In genomic region chr3:42505203-42505848, GRCh38 we compare ENCODE assay signal across 14 cellular contexts. TPM values are rescaled to one million over a fixed set of nuclear protein-coding genes. Genes with fewer than 3 reads are reported as not detected.
DNase-seq lines count a peak whose midpoint lies in the region; ATAC-seq and TF ChIP-seq lines count a peak whose summit lies in the region.
"Had no signal": no experiment of that assay in that cellular context is flagged by ENCODE, and none has a peak within 500 bp of the region (broad histone marks: within the 10 kb centered on the region; RNA-seq: fewer than 3 reads in every experiment).

No MANE protein-coding gene starts in this region.

- H3K36me3 Mint-ChIP-seq in effector memory CD8-positive, alpha-beta T cell (ENCODE audit: insufficient read depth): peaks cover 4% of the 10 kb centered on the region

- H3K27me3 Mint-ChIP-seq in effector memory CD8-positive, alpha-beta T cell: peaks cover 20 to 47% of the 10 kb centered on the region in 2 donors

- H3K27ac Mint-ChIP-seq in effector memory CD8-positive, alpha-beta T cell: peak overlapping the region in 1 of 2 donors; percentile 53
- H3K27ac Mint-ChIP-seq: activated CD4-positive, alpha-beta T cell treated with anti-CD3 and anti-CD28 coated beads, Interleukin-2, amount 10 ng/mL, durations not matched to agents 24 days and 14 days; T-helper 1 cell treated with Interleukin-12 subunit alpha and Interleukin-12 subunit beta and Interleukin-4 antibody, amounts not matched to agents 30 μg/mL and 1 μg/mL, for 36 hours had no signal

- no peaks in the 10 kb centered on the region for H3K9me3 Mint-ChIP-seq in effector memory CD8-positive, alpha-beta T cell
- H3K9me3 Mint-ChIP-seq: activated CD4-positive, alpha-beta T cell treated with anti-CD3 and anti-CD28 coated beads, Interleukin-2, amount 10 ng/mL, durations not matched to agents 24 days and 14 days; T-helper 1 cell treated with Interleukin-12 subunit alpha and Interleukin-12 subunit beta and Interleukin-4 antibody, amounts not matched to agents 30 μg/mL and 1 μg/mL, for 36 hours had no signal

- no peaks in the 10 kb centered on the region for H3K27me3 ChIP-seq in Peyer's patch
- no peaks in the 10 kb centered on the region for H3K27me3 ChIP-seq in right lobe of liver

- H3K27ac ChIP-seq in Peyer's patch (peak overlapping the region in 3 of 4 donors; percentile 69 to 95 (median 89)), right lobe of liver (no peak overlapping the region)

- TF ChIP-seq POLR2A in Peyer's patch (IDR thresholded peaks at IDR 0.05) (peak; percentile 45 to 80), right lobe of liver (IDR thresholded peaks at IDR 0.05) (no peak)

- peak in 2 of 3 donors; percentile 79 to 81 for DNase-seq in Peyer's patch
- DNase-seq in activated CD8-positive, alpha-beta memory T cell treated with anti-CD3 and anti-CD28 coated beads for 24 hours: peak; percentile 54
- DNase-seq in right lobe of liver: peak in 2 of 3 donors; percentile 35 to 39
- DNase-seq in stimulated activated CD8-positive, alpha-beta memory T cell treated with anti-CD3 and anti-CD28 coated beads, Interleukin-4, amount 100 ng/mL, for 48 hours: peak; percentile 20
- no peak for DNase-seq in occipital lobe (lab: John Stamatoyannopoulos, UW)
- DNase-seq in effector memory CD8-positive, alpha-beta T cell: no peak
- DNase-seq: activated CD4-positive, alpha-beta T cell treated with anti-CD3 and anti-CD28 coated beads, Interleukin-2, amount 10 ng/mL, durations not matched to agents 24 days and 14 days; DMS53; esophagus squamous epithelium; KG1; NCI-H1105 treated with DMSO at 0.1 percent for 48 hours had no signal

- H3K4me3 ChIP-seq in Peyer's patch: peak overlapping the region in 2 of 4 donors; percentile 26 to 30
- peak overlapping the region in 1 of 3 donors; percentile 14 for H3K4me3 ChIP-seq in right lobe of liver
- H3K4me3 ChIP-seq: esophagus squamous epithelium, heart left ventricle had no signal

- WGBS in right lobe of liver (ENCODE audit: insufficient coverage, low coverage, low lambda C conversion rate, missing lambda C conversion rate): 60% methylated on average over 1 of the region's 6 CpGs

- H3K4me1 ChIP-seq in Peyer's patch (peaks cover 0 to 70% (median 19%) of the 10 kb centered on the region in 4 donors), right lobe of liver (peaks cover 0 to 10% (median 5%) of the 10 kb centered on the region in 4 donors)

- H3K36me3 ChIP-seq in Peyer's patch: no peaks in the 10 kb centered on the region
- no peaks in the 10 kb centered on the region for H3K36me3 ChIP-seq in right lobe of liver
- H3K36me3 ChIP-seq: esophagus squamous epithelium, heart left ventricle had no signal

- intact Hi-C loops in right lobe of liver (cut with DNase I): no loop called here

- ATAC-seq in right lobe of liver: no peak
- no peak for ATAC-seq in GM18861 (IDR thresholded peaks at IDR 0.05; ENCODE audit: unreplicated experiment)
- ATAC-seq in effector memory CD8-positive, alpha-beta T cell (replicated peaks): no peak
- ATAC-seq: heart left ventricle had no signal

- H3K4me1 Mint-ChIP-seq in effector memory CD8-positive, alpha-beta T cell (ENCODE audit: low read depth in 2 of 2): peaks cover 6 to 34% of the 10 kb centered on the region in 2 donors

- H3K9me3 ChIP-seq in Peyer's patch (no peaks in the 10 kb centered on the region), right lobe of liver (no peaks in the 10 kb centered on the region)
- H3K9me3 ChIP-seq: esophagus squamous epithelium, heart left ventricle had no signal

- TF ChIP-seq CTCF in Peyer's patch (IDR thresholded peaks at IDR 0.05) (no peak), right lobe of liver (IDR thresholded peaks at IDR 0.05) (no peak)

- H3K4me3 Mint-ChIP-seq in effector memory CD8-positive, alpha-beta T cell: no peak overlapping the region
- H3K4me3 Mint-ChIP-seq: activated CD4-positive, alpha-beta T cell treated with anti-CD3 and anti-CD28 coated beads, Interleukin-2, amount 10 ng/mL, durations not matched to agents 24 days and 14 days; T-helper 1 cell treated with Interleukin-12 subunit alpha and Interleukin-12 subunit beta and Interleukin-4 antibody, amounts not matched to agents 30 μg/mL and 1 μg/mL, for 36 hours had no signal

RNA-seq across cellular contexts. Expression of gene VIPR1, which starts 2.9 kb away (rescaled TPM):
- total RNA-seq in Peyer's patch: 100 to 1,000 TPM in 3 of 4 donors, 10 to 100 TPM in 1; 52.8 to 320 (median 270) TPM
- total RNA-seq in right lobe of liver: 10 to 100 TPM in 5 of 6 experiments, 1 to 10 TPM in 1; 1.9 to 34.5 (median 18.2) TPM
- total RNA-seq in occipital lobe: 0.16 TPM

Comparison
In these comparisons a context has a peak if more than half of its experiments do, and no peak if none do; other contexts are left out.
1. DNase-seq: peak in Peyer's patch (2 of 3), activated CD8-positive, alpha-beta memory T cell treated with anti-CD3 and anti-CD28 coated beads for 24 hours (single experiment), right lobe of liver (2 of 3) and stimulated activated CD8-positive, alpha-beta memory T cell treated with anti-CD3 and anti-CD28 coated beads, Interleukin-4, amount 100 ng/mL, for 48 hours (single experiment); none in occipital lobe (single experiment) and effector memory CD8-positive, alpha-beta T cell (0 of 3).
2. H3K27ac ChIP-seq: peak in Peyer's patch (3 of 4); none in right lobe of liver (0 of 3).